ENCODE assay signal across 22 cellular contexts in genomic region chr3:29560031-29560430, GRCh38.
A peak's percentile ranks its signal among the peaks of the same experiment; 100 is the strongest.
DNase-seq lines count a peak whose midpoint lies in the region; ATAC-seq and TF ChIP-seq lines count a peak whose summit lies in the region.
"Had no signal": no experiment of that assay in that cellular context is flagged by ENCODE, and none has a peak within 500 bp of the region (broad histone marks: within the 10 kb centered on the region; RNA-seq: fewer than 3 reads in every experiment).

No MANE protein-coding gene starts in this region.

- no peaks in the 10 kb centered on the region for H3K27me3 Mint-ChIP-seq in T-helper 17 cell
- H3K27me3 Mint-ChIP-seq: CD4-positive, CD25-positive, alpha-beta regulatory T cell had no signal

- no peak overlapping the region for H3K4me3 ChIP-seq in fibroblast of the aortic adventitia (ENCODE audit: low read depth, low read length)
- H3K4me3 ChIP-seq: GM23338 had no signal

- no peak for TF ChIP-seq CTCF in fibroblast of the aortic adventitia (IDR thresholded peaks at IDR 0.05; ENCODE audit: insufficient read depth, low read length)

- H3K36me3 Mint-ChIP-seq in T-helper 17 cell (ENCODE audit: low read depth), result no peaks in the 10 kb centered on the region
- H3K36me3 Mint-ChIP-seq: CD4-positive, CD25-positive, alpha-beta regulatory T cell; CD8-positive, alpha-beta memory T cell had no signal

- peak; percentile 21 for ATAC-seq in Right ventricle myocardium superior (ENCODE audit: poor library complexity)
- ATAC-seq in left cardiac atrium, result no peak
- ATAC-seq in T-helper 17 cell, result no peak
- ATAC-seq: GM23338, HCT116 had no signal

- intact Hi-C loops in Right ventricle myocardium superior (cut with DNase I), result no loop called here
- intact Hi-C loops in left cardiac atrium (cut with DNase I), result no loop called here

- H3K9me3 ChIP-seq in T-helper 17 cell (ENCODE audit: control insufficient read depth, low read length, poor library complexity, severe bottlenecking), result no peaks in the 10 kb centered on the region
- H3K9me3 ChIP-seq: BE2C had no signal

- DNase-seq in Right ventricle myocardium superior, result no peak
- DNase-seq in left cardiac atrium, result no peak
- DNase-seq in GM03348 (ENCODE audit: low spot score), result peak; percentile 15
- peak; percentile 75 for DNase-seq in NCI-H446 treated with DMSO at 0.1 percent for 48 hours (lab: John Stamatoyannopoulos, UW)
- DNase-seq in fibroblast of the aortic adventitia (ENCODE audit: low read depth), result peak; percentile 24
- DNase-seq in T-helper 17 cell, result no peak
- DNase-seq in stimulated activated CD4-positive, alpha-beta T cell treated with anti-CD3 and anti-CD28 coated beads, Interleukin-4, amount 100 ng/mL, for 1 hour, result no peak
- DNase-seq: 8988T; BE2C; C1 segment of cervical spinal cord; CD4-positive, CD25-positive, alpha-beta regulatory T cell; CD8-positive, alpha-beta memory T cell; COR-L47; DMS 273 treated with DMSO at 0.1 percent for 48 hours; DMS53; DND-41; EL; H7; HFFc6; IMR-90 had no signal

- H3K4me3 Mint-ChIP-seq in T-helper 17 cell, result no peak overlapping the region
- H3K4me3 Mint-ChIP-seq: CD4-positive, CD25-positive, alpha-beta regulatory T cell; CD8-positive, alpha-beta memory T cell; GM23338; HFFc6 had no signal

- no peak overlapping the region for H3K27ac Mint-ChIP-seq in T-helper 17 cell
- H3K27ac Mint-ChIP-seq: CD4-positive, CD25-positive, alpha-beta regulatory T cell; CD8-positive, alpha-beta memory T cell; GM23338; HFFc6 had no signal

- H3K4me1 Mint-ChIP-seq in T-helper 17 cell, result no peaks in the 10 kb centered on the region
- H3K4me1 Mint-ChIP-seq: CD8-positive, alpha-beta memory T cell had no signal

Comparison
In these comparisons a context has a peak if more than half of its experiments do, and no peak if none do; other contexts are left out.
1. DNase-seq: peak in GM03348 (single experiment), NCI-H446 treated with DMSO at 0.1 percent for 48 hours (single experiment) and fibroblast of the aortic adventitia (single experiment); none in Right ventricle myocardium superior (single experiment), left cardiac atrium (single experiment), T-helper 17 cell (0 of 3) and stimulated activated CD4-positive, alpha-beta T cell treated with anti-CD3 and anti-CD28 coated beads, Interleukin-4, amount 100 ng/mL, for 1 hour (single experiment).